In genomic region chr14:21251215-21251614, GRCh38 we compare ENCODE assay signal across 1 cellular context.
TF ChIP-seq lines count a peak whose summit lies in the region.

No MANE protein-coding gene starts in this region.

TF ChIP-seq in GM12878, 131 proteins besides CTCF, POLR2A, EP300 and RAD21:
- TF ChIP-seq MYC (IDR thresholded peaks at IDR 0.05; ENCODE audit: insufficient read depth, insufficient read length, insufficient replicate concordance, low read length, severe bottlenecking) (no peak), MYB (IDR thresholded peaks at IDR 0.05; ENCODE audit: borderline replicate concordance, low read depth, low read length) (no peak), USF1 (IDR thresholded peaks at IDR 0.05; ENCODE audit: borderline replicate concordance, extremely low read length, insufficient read depth, low read depth, low read length) (no peak), MEF2A (IDR thresholded peaks at IDR 0.05; ENCODE audit: insufficient read depth, low read depth, low read length) (no peak), KLF5 (IDR thresholded peaks at IDR 0.05; ENCODE audit: partially characterized antibody) (no peak), POLR2AphosphoS5 (IDR thresholded peaks at IDR 0.05; ENCODE audit: low read length) (peak; percentile 73)
